In genomic region chr1:3368059-3368458, GRCh38 we compare ENCODE assay signal across 29 cellular contexts.
A peak's percentile ranks its signal among the peaks of the same experiment; 100 is the strongest.
DNase-seq lines count a peak whose midpoint lies in the region; ATAC-seq and TF ChIP-seq lines count a peak whose summit lies in the region.
"Had no signal": no experiment of that assay in that cellular context is flagged by ENCODE, and none has a peak within 500 bp of the region (broad histone marks: within the 10 kb centered on the region; RNA-seq: fewer than 3 reads in every experiment).

No MANE protein-coding gene starts in this region.

- H3K4me1 ChIP-seq in suprapubic skin: peaks cover 23% of the 10 kb centered on the region
- H3K4me1 ChIP-seq: right lobe of liver had no signal

- H3K36me3 Mint-ChIP-seq in HFFc6 (ENCODE audit: low read depth): 0 out of 2 replicates have a peak, but pooled peaks cover 3% of the 10 kb centered on the region
- H3K36me3 Mint-ChIP-seq: type B pancreatic cell had no signal

- H3K4me3 Mint-ChIP-seq in HFFc6: no peak overlapping the region; the same call in 1 of the 2 replicates
- H3K4me3 Mint-ChIP-seq: activated CD4-positive, alpha-beta memory T cell treated with anti-CD3 and anti-CD28 coated beads, Interleukin-2, amount 10 ng/mL, durations not matched to agents 7 days and 5 days; endodermal cell; neural crest cell; stimulated activated naive CD8-positive, alpha-beta T cell treated with anti-CD3 and anti-CD28 coated beads, Interleukin-15, amount 100 ng/mL, for 72 hours; T-helper 2 cell treated with Interferon-gamma antibody and Interleukin-4, amounts not matched to agents 5 μg/mL and 100 μg/mL, for 36 hours; type B pancreatic cell had no signal

- H3K36me3 ChIP-seq in suprapubic skin: no peaks in the 10 kb centered on the region
- H3K36me3 ChIP-seq: BLaER1 treated with 17β-estradiol and CSF1 and Interleukin-3, amounts not matched to agents 10 nM and 100 nM; right lobe of liver had no signal

- TF ChIP-seq CTCF in HFFc6 (IDR thresholded peaks at IDR 0.05) (no peak), suprapubic skin (IDR thresholded peaks at IDR 0.05) (no peak)

- H3K27me3 ChIP-seq in layer of hippocampus (ENCODE audit: control insufficient read depth, insufficient read depth, low read length): peaks cover 2% of the 10 kb centered on the region
- peaks cover 43% of the 10 kb centered on the region for H3K27me3 ChIP-seq in suprapubic skin
- H3K27me3 ChIP-seq: right lobe of liver had no signal

- DNase-seq in HFFc6 (no peak), caudate nucleus (lab: John Stamatoyannopoulos, UW) (no peak), suprapubic skin (ENCODE audit: low spot score in 2 of 2) (no peak), NCI-H774 (lab: John Stamatoyannopoulos, UW) (no peak)
- DNase-seq: activated CD4-positive, alpha-beta memory T cell treated with anti-CD3 and anti-CD28 coated beads, Interleukin-2, amount 10 ng/mL, durations not matched to agents 7 days and 5 days; activated naive CD4-positive, alpha-beta T cell treated with anti-CD3 and anti-CD28 coated beads, Interleukin-2, amount 50 U/mL, for 16 hours; amygdala; endodermal cell; foreskin fibroblast; MM.1S; NCI-H2029; NCI-H524; posterior cingulate gyrus; right lobe of liver; SHP77 treated with DMSO at 0.1 percent for 48 hours; stimulated activated CD8-positive, alpha-beta memory T cell treated with anti-CD3 and anti-CD28 coated beads, Interleukin-4, amount 100 ng/mL, for 48 hours; stimulated activated naive CD8-positive, alpha-beta T cell treated with anti-CD3 and anti-CD28 coated beads, Interleukin-15, amount 100 ng/mL, for 72 hours had no signal

- 0 out of 2 replicates have a peak overlapping the region, but pooled peaks have one; percentile 93 for H3K27ac Mint-ChIP-seq in HFFc6
- H3K27ac Mint-ChIP-seq: activated CD4-positive, alpha-beta memory T cell treated with anti-CD3 and anti-CD28 coated beads, Interleukin-2, amount 10 ng/mL, durations not matched to agents 7 days and 5 days; activated T-helper 2 cell treated with anti-CD3 and anti-CD28 coated beads, Interferon-gamma antibody, Interleukin-2, Interleukin-4, amounts not matched to agents 10 μg/mL and 5 μg/mL and 100 μg/mL, durations not matched to agents 14 hours and 24 hours and 36 hours; endodermal cell; stimulated activated naive CD8-positive, alpha-beta T cell treated with anti-CD3 and anti-CD28 coated beads, Interleukin-15, amount 100 ng/mL, for 72 hours; T-helper 2 cell treated with Interferon-gamma antibody and Interleukin-4, amounts not matched to agents 5 μg/mL and 100 μg/mL, for 36 hours; type B pancreatic cell had no signal

- WGBS in suprapubic skin: 66% methylated on average over 3 of the region's 14 CpGs

- H3K9me3 ChIP-seq in suprapubic skin: no peaks in the 10 kb centered on the region
- H3K9me3 ChIP-seq: right lobe of liver had no signal

- H3K27ac ChIP-seq in caudate nucleus (ENCODE audit: low read depth, low read length) (peak overlapping the region; percentile 92), layer of hippocampus (ENCODE audit: low read depth, low read length) (peak overlapping the region; percentile 44), suprapubic skin (peak overlapping the region; percentile 10)
- H3K27ac ChIP-seq: BLaER1 treated with 17β-estradiol and CSF1 and Interleukin-3, amounts not matched to agents 10 nM and 100 nM; right lobe of liver had no signal

- TF ChIP-seq EP300 in suprapubic skin (IDR thresholded peaks at IDR 0.05): no peak

- no peak for TF ChIP-seq POLR2A in suprapubic skin (IDR thresholded peaks at IDR 0.05)
- TF ChIP-seq POLR2A in GM18505 (IDR thresholded peaks at IDR 0.05; ENCODE audit: borderline replicate concordance, extremely low read depth, insufficient read depth, insufficient read length): no peak

- H3K9me3 Mint-ChIP-seq in HFFc6: no peaks in the 10 kb centered on the region
- H3K9me3 Mint-ChIP-seq: activated CD4-positive, alpha-beta memory T cell treated with anti-CD3 and anti-CD28 coated beads, Interleukin-2, amount 10 ng/mL, durations not matched to agents 7 days and 5 days; activated T-helper 2 cell treated with anti-CD3 and anti-CD28 coated beads, Interferon-gamma antibody, Interleukin-2, Interleukin-4, amounts not matched to agents 10 μg/mL and 5 μg/mL and 100 μg/mL, durations not matched to agents 14 hours and 24 hours and 36 hours; endodermal cell; T-helper 2 cell treated with Interferon-gamma antibody and Interleukin-4, amounts not matched to agents 5 μg/mL and 100 μg/mL, for 36 hours; type B pancreatic cell had no signal

- peaks cover 47% of the 10 kb centered on the region for H3K4me1 Mint-ChIP-seq in HFFc6 (ENCODE audit: low read depth)
- H3K4me1 Mint-ChIP-seq: endodermal cell had no signal

- H3K4me3 ChIP-seq in suprapubic skin: no peak overlapping the region
- H3K4me3 ChIP-seq: BLaER1 treated with 17β-estradiol and CSF1 and Interleukin-3, amounts not matched to agents 10 nM and 100 nM; lung; right lobe of liver had no signal

- peaks cover 16% of the 10 kb centered on the region for H3K27me3 Mint-ChIP-seq in HFFc6 (ENCODE audit: insufficient read depth)

- ATAC-seq in GM18505 (IDR thresholded peaks at IDR 0.05; ENCODE audit: unreplicated experiment): no peak
- ATAC-seq in GM21825 (IDR thresholded peaks at IDR 0.05; ENCODE audit: unreplicated experiment): no peak
- ATAC-seq in GM18873 (IDR thresholded peaks at IDR 0.05; ENCODE audit: low FRiP score, unreplicated experiment): no peak
- ATAC-seq: HCT116; HepG2; right lobe of liver; stimulated activated naive CD8-positive, alpha-beta T cell treated with anti-CD3 and anti-CD28 coated beads, Interleukin-15, amount 100 ng/mL, for 72 hours had no signal

Comparison
In these comparisons a context has a peak if more than half of its experiments do, and no peak if none do; other contexts are left out.
1. H3K27ac ChIP-seq: peak in every context shown above with its lines; median percentile 92 in caudate nucleus; 44 in layer of hippocampus; 10 in suprapubic skin.